ENCODE assay signal across 30 cellular contexts in the genomic region with DNA sequence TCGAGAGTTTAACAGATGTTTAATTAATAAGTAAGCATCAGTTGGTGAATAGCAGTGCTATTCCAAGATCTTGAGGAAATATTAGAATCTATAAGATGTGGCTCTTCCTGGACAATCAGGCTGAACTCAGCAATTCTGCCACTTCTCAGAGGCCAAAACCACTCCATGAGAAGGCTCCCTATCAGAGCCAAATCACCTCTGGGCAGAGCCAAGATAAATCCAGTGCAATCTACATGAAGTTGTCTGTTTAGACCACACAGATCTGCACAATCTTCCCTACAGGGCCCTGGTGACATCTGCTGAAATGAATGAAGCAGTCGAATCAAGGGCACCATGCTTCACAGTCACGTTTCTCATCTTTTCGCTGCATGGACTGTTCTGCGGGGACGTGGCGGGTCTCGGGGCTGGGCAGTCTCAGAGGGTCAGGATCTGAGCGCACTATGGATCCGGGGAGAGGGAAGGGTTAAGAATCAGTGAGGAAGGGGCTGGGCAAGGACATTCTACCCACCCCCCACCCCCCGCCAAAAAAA.
DNase-seq lines count a peak whose midpoint lies in the region; ATAC-seq and TF ChIP-seq lines count a peak whose summit lies in the region.
"Had no signal": no experiment of that assay in that cellular context is flagged by ENCODE, and none has a peak within 500 bp of the region (broad histone marks: within the 10 kb centered on the region; RNA-seq: fewer than 3 reads in every experiment).

No MANE protein-coding gene starts in this region.

- no peak for TF ChIP-seq EP300 in stomach (IDR thresholded peaks at IDR 0.05)

- H3K4me1 Mint-ChIP-seq in activated CD4-positive, alpha-beta T cell treated with anti-CD3 and anti-CD28 coated beads, Interleukin-2, amount 10 ng/mL, durations not matched to agents 24 days and 14 days, result peaks cover 75% of the 10 kb centered on the region
- peaks cover 71% of the 10 kb centered on the region for H3K4me1 Mint-ChIP-seq in activated T-helper 2 cell treated with anti-CD3 and anti-CD28 coated beads, Interferon-gamma antibody, Interleukin-2, Interleukin-4, amounts not matched to agents 10 μg/mL and 5 μg/mL and 100 μg/mL, durations not matched to agents 14 hours and 24 hours and 36 hours (ENCODE audit: low read depth)
- H3K4me1 Mint-ChIP-seq: GM23338 had no signal

- peaks cover 4% of the 10 kb centered on the region for H3K27me3 Mint-ChIP-seq in activated CD4-positive, alpha-beta T cell treated with anti-CD3 and anti-CD28 coated beads, Interleukin-2, amount 10 ng/mL, durations not matched to agents 24 days and 14 days
- H3K27me3 Mint-ChIP-seq in activated T-helper 2 cell treated with anti-CD3 and anti-CD28 coated beads, Interferon-gamma antibody, Interleukin-2, Interleukin-4, amounts not matched to agents 10 μg/mL and 5 μg/mL and 100 μg/mL, durations not matched to agents 14 hours and 24 hours and 36 hours (ENCODE audit: low read depth), result peaks cover 5% of the 10 kb centered on the region
- H3K27me3 Mint-ChIP-seq: activated B cell treated with CpG ODN at 0.5 μM for 24 hours; activated naive CD8-positive, alpha-beta T cell; activated T-helper 17 cell treated with anti-CD3 and anti-CD28 coated beads, Interleukin-2, amount 50 U/mL, for 72 hours had no signal

- no peak for ATAC-seq in aorta (ENCODE audit: low FRiP score)
- no peak for ATAC-seq in GM21786 (IDR thresholded peaks at IDR 0.05; ENCODE audit: unreplicated experiment)
- ATAC-seq: activated T-helper 17 cell treated with anti-CD3 and anti-CD28 coated beads, Interleukin-2, amount 50 U/mL, for 72 hours; GM23338; left colon had no signal

- WGBS in aorta, 2 donors, result 92 to 93% methylated on average over 11 of the region's 11 CpGs
- 88 to 93% (median 92%) methylated on average over 11 of the region's 11 CpGs for WGBS in stomach, 5 donors

- intact Hi-C loops in activated CD4-positive, alpha-beta T cell treated with anti-CD3 and anti-CD28 coated beads, Interleukin-2, amount 10 ng/mL, durations not matched to agents 24 days and 14 days (cut with micrococcal nuclease), result loop anchor here (10.0 kb wide), 1 partner anchor 259 kb away; no protein-coding TSS in a partner anchor
- intact Hi-C loops in activated T-helper 2 cell treated with anti-CD3 and anti-CD28 coated beads, Interferon-gamma antibody, Interleukin-2, Interleukin-4, amounts not matched to agents 10 μg/mL and 5 μg/mL and 100 μg/mL, durations not matched to agents 14 hours and 24 hours and 36 hours (cut with micrococcal nuclease), result no loop called here
- intact Hi-C loops in aorta (cut with DNase I), result loop anchor here (2.0 to 5.0 kb wide), 3 partner anchors 83 to 111 kb away; no protein-coding TSS in a partner anchor
- intact Hi-C loops in stomach (cut with DNase I; ENCODE audit: low total_unique reads), result no loop called here

- H3K4me1 ChIP-seq in neutrophil (ENCODE audit: control insufficient read depth in 1 of 2, insufficient read depth in 1 of 2, low read depth in 1 of 2, low read length in 1 of 2) (peaks cover 84 to 91% of the 10 kb centered on the region in 2 experiments), aorta (ENCODE audit: control insufficient read depth in 1 of 2, insufficient read depth in 2 of 2, low read length in 2 of 2) (peaks cover 0 to 8% of the 10 kb centered on the region in 2 donors), stomach (peaks cover 0 to 41% (median 13%) of the 10 kb centered on the region in 4 donors)
- H3K4me1 ChIP-seq: pancreas had no signal

- H3K36me3 Mint-ChIP-seq in activated CD4-positive, alpha-beta T cell treated with anti-CD3 and anti-CD28 coated beads, Interleukin-2, amount 10 ng/mL, durations not matched to agents 24 days and 14 days (ENCODE audit: low read depth), result no peaks in the 10 kb centered on the region
- H3K36me3 Mint-ChIP-seq in activated T-helper 2 cell treated with anti-CD3 and anti-CD28 coated beads, Interferon-gamma antibody, Interleukin-2, Interleukin-4, amounts not matched to agents 10 μg/mL and 5 μg/mL and 100 μg/mL, durations not matched to agents 14 hours and 24 hours and 36 hours (ENCODE audit: low read depth), result no peaks in the 10 kb centered on the region
- H3K36me3 Mint-ChIP-seq: activated naive CD8-positive, alpha-beta T cell; naive B cell had no signal

- no peak for DNase-seq in activated CD4-positive, alpha-beta T cell treated with anti-CD3 and anti-CD28 coated beads, Interleukin-2, amount 10 ng/mL, durations not matched to agents 24 days and 14 days
- DNase-seq in activated CD4-positive, alpha-beta T cell treated with anti-CD3 and anti-CD28 coated beads for 1 hour, result no peak
- DNase-seq in activated T-helper 2 cell treated with anti-CD3 and anti-CD28 coated beads, Interferon-gamma antibody, Interleukin-2, Interleukin-4, amounts not matched to agents 10 μg/mL and 5 μg/mL and 100 μg/mL, durations not matched to agents 14 hours and 24 hours and 36 hours (ENCODE audit: low spot score), result no peak
- DNase-seq in aorta (no peak), GM20000 (ENCODE audit: low spot score) (no peak), stomach (no peak)
- DNase-seq: activated B cell treated with CpG ODN at 0.5 μM for 24 hours; activated CD4-positive, alpha-beta T cell treated with anti-CD3 and anti-CD28 coated beads, Interleukin-2, amount 50 U/mL, for 48 hours; activated CD8-positive, alpha-beta memory T cell treated with anti-CD3 and anti-CD28 coated beads, Interleukin-2, amount 50 U/mL, for 4 hours; GDM1; left colon; mesendoderm; naive B cell; NCI-H1694; NCI-H2171; NCI-H524 treated with DMSO at 0.1 percent for 48 hours; pancreas; RPMI8226; stimulated activated CD4-positive, alpha-beta T cell treated with anti-CD3 and anti-CD28 coated beads, Interleukin-15, amount 100 ng/mL, for 24 hours had no signal

- H3K27me3 ChIP-seq in neutrophil (no peaks in the 10 kb centered on the region), aorta (ENCODE audit: control insufficient read depth in 1 of 2, insufficient read depth in 2 of 2, low read length in 1 of 2) (no peaks in the 10 kb centered on the region), stomach (no peaks in the 10 kb centered on the region)
- H3K27me3 ChIP-seq: hepatocyte, pancreas, right atrium auricular region, upper lobe of left lung had no signal

- TF ChIP-seq CTCF in neutrophil (IDR thresholded peaks at IDR 0.05) (no peak), GM20000 (IDR thresholded peaks at IDR 0.05; ENCODE audit: extremely low read depth, missing control alignments) (no peak), stomach (IDR thresholded peaks at IDR 0.05) (no peak)

- peak overlapping the region; percentile 43 for H3K27ac Mint-ChIP-seq in activated CD4-positive, alpha-beta T cell treated with anti-CD3 and anti-CD28 coated beads, Interleukin-2, amount 10 ng/mL, durations not matched to agents 24 days and 14 days
- H3K27ac Mint-ChIP-seq in activated T-helper 2 cell treated with anti-CD3 and anti-CD28 coated beads, Interferon-gamma antibody, Interleukin-2, Interleukin-4, amounts not matched to agents 10 μg/mL and 5 μg/mL and 100 μg/mL, durations not matched to agents 14 hours and 24 hours and 36 hours, result peak overlapping the region; percentile 54
- H3K27ac Mint-ChIP-seq: activated B cell treated with CpG ODN at 0.5 μM for 24 hours; activated naive CD8-positive, alpha-beta T cell; B cell; GM23338; stimulated activated naive CD8-positive, alpha-beta T cell treated with anti-CD3 and anti-CD28 coated beads, Interleukin-15, Interleukin-2, amounts not matched to agents 100 ng/mL and 50 ng/mL, for 24 hours had no signal

- H3K4me3 Mint-ChIP-seq in activated CD4-positive, alpha-beta T cell treated with anti-CD3 and anti-CD28 coated beads, Interleukin-2, amount 10 ng/mL, durations not matched to agents 24 days and 14 days, result no peak overlapping the region
- no peak overlapping the region for H3K4me3 Mint-ChIP-seq in activated T-helper 2 cell treated with anti-CD3 and anti-CD28 coated beads, Interferon-gamma antibody, Interleukin-2, Interleukin-4, amounts not matched to agents 10 μg/mL and 5 μg/mL and 100 μg/mL, durations not matched to agents 14 hours and 24 hours and 36 hours (ENCODE audit: low read depth)
- H3K4me3 Mint-ChIP-seq: activated B cell treated with CpG ODN at 0.5 μM for 24 hours; activated naive CD8-positive, alpha-beta T cell; activated T-helper 17 cell treated with anti-CD3 and anti-CD28 coated beads, Interleukin-2, amount 50 U/mL, for 72 hours; B cell; central memory CD8-positive, alpha-beta T cell; GM23338; naive B cell; stimulated activated naive CD8-positive, alpha-beta T cell treated with anti-CD3 and anti-CD28 coated beads, Interleukin-15, Interleukin-2, amounts not matched to agents 100 ng/mL and 50 ng/mL, for 24 hours had no signal

- H3K9me3 Mint-ChIP-seq in activated CD4-positive, alpha-beta T cell treated with anti-CD3 and anti-CD28 coated beads, Interleukin-2, amount 10 ng/mL, durations not matched to agents 24 days and 14 days, result no peaks in the 10 kb centered on the region
- H3K9me3 Mint-ChIP-seq in activated T-helper 2 cell treated with anti-CD3 and anti-CD28 coated beads, Interferon-gamma antibody, Interleukin-2, Interleukin-4, amounts not matched to agents 10 μg/mL and 5 μg/mL and 100 μg/mL, durations not matched to agents 14 hours and 24 hours and 36 hours, result no peaks in the 10 kb centered on the region
- H3K9me3 Mint-ChIP-seq: activated B cell treated with CpG ODN at 0.5 μM for 24 hours; activated T-helper 17 cell treated with anti-CD3 and anti-CD28 coated beads, Interleukin-2, amount 50 U/mL, for 72 hours; central memory CD8-positive, alpha-beta T cell; naive B cell; stimulated activated naive CD8-positive, alpha-beta T cell treated with anti-CD3 and anti-CD28 coated beads, Interleukin-15, Interleukin-2, amounts not matched to agents 100 ng/mL and 50 ng/mL, for 24 hours had no signal

- H3K4me3 ChIP-seq in neutrophil (ENCODE audit: low read depth in 1 of 2, low read length in 1 of 2), result no peak overlapping the region
- no peak overlapping the region for H3K4me3 ChIP-seq in aorta (ENCODE audit: low read length in 2 of 2)
- H3K4me3 ChIP-seq in stomach, result no peak overlapping the region
- H3K4me3 ChIP-seq: GM23338, hepatocyte, pancreas, right atrium auricular region, upper lobe of left lung had no signal

- H3K9me3 ChIP-seq in neutrophil, result no peaks in the 10 kb centered on the region
- H3K9me3 ChIP-seq in aorta (ENCODE audit: control insufficient read depth, low read length), result no peaks in the 10 kb centered on the region
- no peaks in the 10 kb centered on the region for H3K9me3 ChIP-seq in stomach
- H3K9me3 ChIP-seq: pancreas, right atrium auricular region, upper lobe of left lung had no signal

- H3K36me3 ChIP-seq in neutrophil, result no peaks in the 10 kb centered on the region
- no peaks in the 10 kb centered on the region for H3K36me3 ChIP-seq in aorta (ENCODE audit: control insufficient read depth in 1 of 2, insufficient read depth in 2 of 2, low read length in 1 of 2)
- H3K36me3 ChIP-seq in stomach, result no peaks in the 10 kb centered on the region
- H3K36me3 ChIP-seq: pancreas, right atrium auricular region, upper lobe of left lung had no signal

- no peak for TF ChIP-seq POLR2A in stomach (IDR thresholded peaks at IDR 0.05)

- H3K27ac ChIP-seq in neutrophil, result peak overlapping the region; percentile 39
- H3K27ac ChIP-seq in aorta (ENCODE audit: low read depth in 1 of 2, low read length in 2 of 2), result peak overlapping the region; percentile 1 to 33
- no peak overlapping the region for H3K27ac ChIP-seq in stomach
- H3K27ac ChIP-seq: pancreas had no signal

Comparison
In these comparisons a context has a peak if more than half of its experiments do, and no peak if none do; other contexts are left out.
1. H3K27ac ChIP-seq: peak in neutrophil (single experiment) and aorta (2 of 2); none in stomach (0 of 5).
2. intact Hi-C loops: an anchor here in activated CD4-positive, alpha-beta T cell treated with anti-CD3 and anti-CD28 coated beads, Interleukin-2, amount 10 ng/mL, durations not matched to agents 24 days and 14 days (10.0 kb wide) and aorta (2.0 to 5.0 kb wide); none called in activated T-helper 2 cell treated with anti-CD3 and anti-CD28 coated beads, Interferon-gamma antibody, Interleukin-2, Interleukin-4, amounts not matched to agents 10 μg/mL and 5 μg/mL and 100 μg/mL, durations not matched to agents 14 hours and 24 hours and 36 hours and stomach.